ENCODE assay signal across 21 cellular contexts in genomic region chr2:163039266-163039665, GRCh38.
"Had no signal": no experiment of that assay in that cellular context is flagged by ENCODE, and none has a peak within 500 bp of the region (broad histone marks: within the 10 kb centered on the region; RNA-seq: fewer than 3 reads in every experiment).

No MANE protein-coding gene starts in this region.

- ATAC-seq: naive thymus-derived CD8-positive, alpha-beta T cell; natural killer cell treated with Interleukin-12 subunit alpha and Interleukin-12 subunit beta and Interleukin-15 and Interleukin-18, amount 100 ng/mL, for 72 hours; pancreas; right cardiac atrium; right lobe of liver; stimulated activated effector memory CD8-positive, alpha-beta T cell treated with anti-CD3 and anti-CD28 coated beads, Interleukin-12 subunit alpha, Interleukin-12 subunit beta, amount 100 ng/mL, for 72 hours; stimulated activated naive B cell treated with anti-CD40 and anti-IgM and Interleukin-4, amounts not matched to agents 10 μg/mL and 1 μg/mL and 100 μg/mL, for 72 hours; upper lobe of right lung had no signal

- DNase-seq: naive thymus-derived CD8-positive, alpha-beta T cell; nephron progenitor cell; pancreas; right cardiac atrium; right lobe of liver; sigmoid colon; small intestine; stimulated activated CD4-positive, alpha-beta T cell treated with anti-CD3 and anti-CD28 coated beads, Interleukin-15, amount 100 ng/mL, for 24 hours; stimulated activated CD4-positive, alpha-beta T cell treated with anti-CD3 and anti-CD28 coated beads, Interleukin-2, amount 100 ng/mL, for 24 hours; stimulated activated CD4-positive, alpha-beta T cell treated with anti-CD3 and anti-CD28 coated beads, Interleukin-2, amount 100 ng/mL, for 48 hours; stimulated activated CD4-positive, alpha-beta T cell treated with anti-CD3 and anti-CD28 coated beads, Interleukin-4, amount 100 ng/mL, for 24 hours; stimulated activated naive B cell treated with anti-CD40 and anti-IgM and Interleukin-4, amounts not matched to agents 10 μg/mL and 1 μg/mL and 100 μg/mL, for 72 hours; stimulated activated naive CD4-positive, alpha-beta T cell treated with Interleukin-2 at 50 U/mL for 16 hours; stomach; testis; tibial artery; transverse colon; upper lobe of right lung; uterus had no signal
